32 cellular contexts compared by ENCODE assay signal in genomic region chr2:198283149-198283548, GRCh38.
DNase-seq lines count a peak whose midpoint lies in the region; ATAC-seq and TF ChIP-seq lines count a peak whose summit lies in the region.
"Had no signal": no experiment of that assay in that cellular context is flagged by ENCODE, and none has a peak within 500 bp of the region (broad histone marks: within the 10 kb centered on the region; RNA-seq: fewer than 3 reads in every experiment).

No MANE protein-coding gene starts in this region.

- H3K4me1 ChIP-seq in fibroblast of lung (ENCODE audit: control insufficient read depth, extremely low read depth, insufficient read depth, low read length) (no peaks in the 10 kb centered on the region), smooth muscle cell (ENCODE audit: low read depth) (no peaks in the 10 kb centered on the region)
- H3K4me1 ChIP-seq: Caco-2, lower lobe of right lung, vagina had no signal

- no peaks in the 10 kb centered on the region for H3K9me3 ChIP-seq in fibroblast of lung (ENCODE audit: control insufficient read depth, insufficient read depth, low read depth, low read length)
- H3K9me3 ChIP-seq in smooth muscle cell (replicated peaks; ENCODE audit: low read depth), result no peaks in the 10 kb centered on the region
- H3K9me3 ChIP-seq: Caco-2, lower lobe of right lung, MG63, thoracic aorta, vagina had no signal

- H3K4me3 ChIP-seq in fibroblast of lung (replicated peaks in 1 of 4; ENCODE audit: control extremely low read depth in 1 of 4, insufficient read depth in 1 of 4, low read depth in 3 of 4, low read length in 4 of 4), result no peak overlapping the region
- H3K4me3 ChIP-seq in smooth muscle cell, result no peak overlapping the region
- H3K4me3 ChIP-seq: cardiac muscle cell, lower lobe of right lung, MG63, thoracic aorta, vagina had no signal

- ATAC-seq in SK-N-SH treated with all-trans-retinoic acid at 6 μM for 48 hours, result no peak
- ATAC-seq: lower lobe of right lung; naive thymus-derived CD8-positive, alpha-beta T cell; stimulated activated naive CD8-positive, alpha-beta T cell treated with anti-CD3 and anti-CD28 coated beads, Interleukin-15, Interleukin-2, amounts not matched to agents 100 U/mL and 50 U/mL, for 24 hours had no signal

- H3K4me2 ChIP-seq in fibroblast of lung (ENCODE audit: extremely low read depth, insufficient read depth, low read length) (no peak overlapping the region), smooth muscle cell (peak overlapping the region; percentile 24)
- H3K4me2 ChIP-seq: KMS-11 had no signal

- H3F3A ChIP-seq in smooth muscle cell (ENCODE audit: low read depth), result no peaks in the 10 kb centered on the region

- H3K9ac ChIP-seq in fibroblast of lung (ENCODE audit: insufficient read depth, low read length) (no peak overlapping the region), smooth muscle cell (ENCODE audit: low read depth) (no peak overlapping the region)
- H3K9ac ChIP-seq: KMS-11 had no signal

- no peaks in the 10 kb centered on the region for H3K79me2 ChIP-seq in fibroblast of lung (ENCODE audit: control insufficient read depth, insufficient read depth, low read length)
- H3K79me2 ChIP-seq in smooth muscle cell (ENCODE audit: low read depth), result no peaks in the 10 kb centered on the region

- no peaks in the 10 kb centered on the region for H3K4me1 Mint-ChIP-seq in activated naive CD8-positive, alpha-beta T cell treated with anti-CD3 and anti-CD28 coated beads for 36 hours
- no peaks in the 10 kb centered on the region for H3K4me1 Mint-ChIP-seq in chondrocyte (ENCODE audit: low read depth)
- H3K4me1 Mint-ChIP-seq: activated B cell treated with CpG ODN at 0.5 μM for 24 hours; activated CD4-positive, alpha-beta T cell treated with anti-CD3 and anti-CD28 coated beads, Interleukin-2, amount 10 ng/mL, durations not matched to agents 7 days and 5 days; activated naive CD4-positive, alpha-beta T cell treated with anti-CD3 and anti-CD28 coated beads, Interleukin-2, amount 50 U/mL, for 24 hours; naive thymus-derived CD8-positive, alpha-beta T cell had no signal

- peak; percentile 51 for DNase-seq in GM03348 (ENCODE audit: low spot score)
- DNase-seq in fibroblast of lung (ENCODE audit: low read depth in 2 of 2), result peak; percentile 9 to 31
- no peak for DNase-seq in smooth muscle cell (lab: John Stamatoyannopoulos, UW; ENCODE audit: unreplicated experiment)
- no peak for DNase-seq in cardiac septum (ENCODE audit: low spot score)
- no peak for DNase-seq in activated naive CD8-positive, alpha-beta T cell treated with anti-CD3 and anti-CD28 coated beads for 36 hours
- no peak for DNase-seq in chondrocyte (ENCODE audit: low spot score)
- DNase-seq: activated B cell treated with CpG ODN at 0.5 μM for 24 hours; activated CD4-positive, alpha-beta T cell treated with anti-CD3 and anti-CD28 coated beads, Interleukin-2, amount 10 ng/mL, durations not matched to agents 7 days and 5 days; anterior cingulate cortex; Caco-2; cortex of kidney; DMS53; erythroblast; hippocampal formation; lower lobe of right lung; MG63; naive thymus-derived CD8-positive, alpha-beta T cell; NCI-H1105 treated with DMSO at 0.1 percent for 48 hours; NCI-H2029; NCI-H226; NCI-H526 treated with DMSO at 0.1 percent for 48 hours; NK-92 treated with Interleukin-12 subunit alpha and Interleukin-12 subunit beta, amount 100 ng/mL, for 24 hours; nucleus accumbens; stimulated activated CD4-positive, alpha-beta T cell treated with anti-CD3 and anti-CD28 coated beads, Interleukin-1b, Interleukin-23, amount 100 ng/mL, for 48 hours; stimulated activated naive CD8-positive, alpha-beta T cell treated with anti-CD3 and anti-CD28 coated beads, Interleukin-15, Interleukin-2, amounts not matched to agents 100 U/mL and 50 U/mL, for 24 hours had no signal

- H3K27ac Mint-ChIP-seq in activated naive CD8-positive, alpha-beta T cell treated with anti-CD3 and anti-CD28 coated beads for 36 hours, result no peak overlapping the region
- no peak overlapping the region for H3K27ac Mint-ChIP-seq in chondrocyte (ENCODE audit: unreplicated experiment)
- H3K27ac Mint-ChIP-seq: activated B cell treated with CpG ODN at 0.5 μM for 24 hours; activated CD4-positive, alpha-beta T cell treated with anti-CD3 and anti-CD28 coated beads, Interleukin-2, amount 10 ng/mL, durations not matched to agents 7 days and 5 days; activated naive CD4-positive, alpha-beta T cell treated with anti-CD3 and anti-CD28 coated beads, Interleukin-2, amount 50 U/mL, for 24 hours; naive thymus-derived CD8-positive, alpha-beta T cell had no signal

- no peaks in the 10 kb centered on the region for H3K27me3 ChIP-seq in fibroblast of lung (ENCODE audit: control insufficient read depth, insufficient read depth, low read length)
- H3K27me3 ChIP-seq in smooth muscle cell (ENCODE audit: low read depth), result peaks cover 19% of the 10 kb centered on the region
- H3K27me3 ChIP-seq: MG63, vagina had no signal

- no peaks in the 10 kb centered on the region for H3K9me3 Mint-ChIP-seq in activated naive CD8-positive, alpha-beta T cell treated with anti-CD3 and anti-CD28 coated beads for 36 hours
- H3K9me3 Mint-ChIP-seq in chondrocyte (ENCODE audit: low read depth), result no peaks in the 10 kb centered on the region
- H3K9me3 Mint-ChIP-seq: activated B cell treated with CpG ODN at 0.5 μM for 24 hours; activated CD4-positive, alpha-beta T cell treated with anti-CD3 and anti-CD28 coated beads, Interleukin-2, amount 10 ng/mL, durations not matched to agents 7 days and 5 days; activated naive CD4-positive, alpha-beta T cell treated with anti-CD3 and anti-CD28 coated beads, Interleukin-2, amount 50 U/mL, for 24 hours; naive thymus-derived CD8-positive, alpha-beta T cell had no signal

- H4K20me1 ChIP-seq in fibroblast of lung (ENCODE audit: control insufficient read depth, extremely low read depth, insufficient read depth, low read length) (no peaks in the 10 kb centered on the region), smooth muscle cell (ENCODE audit: low read depth) (no peaks in the 10 kb centered on the region)

- intact Hi-C loops in cardiac septum (cut with DNase I), result no loop called here

- H3K36me3 ChIP-seq in fibroblast of lung (ENCODE audit: control insufficient read depth, insufficient read depth, low read length) (no peaks in the 10 kb centered on the region), smooth muscle cell (ENCODE audit: low read depth) (no peaks in the 10 kb centered on the region)
- H3K36me3 ChIP-seq: cardiac muscle cell, lower lobe of right lung, MG63, thoracic aorta, vagina had no signal

- no peak overlapping the region for H2AFZ ChIP-seq in fibroblast of lung (ENCODE audit: low read length)
- H2AFZ ChIP-seq in smooth muscle cell (ENCODE audit: low read depth), result no peak overlapping the region

- H3K27ac ChIP-seq in fibroblast of lung (ENCODE audit: insufficient read depth, low read length) (no peak overlapping the region), smooth muscle cell (ENCODE audit: low read depth) (no peak overlapping the region)
- H3K27ac ChIP-seq: C4-2B, cardiac muscle cell, KMS-11, lower lobe of right lung, thoracic aorta, vagina had no signal

- no peak overlapping the region for H3K4me3 Mint-ChIP-seq in activated naive CD8-positive, alpha-beta T cell treated with anti-CD3 and anti-CD28 coated beads for 36 hours
- no peak overlapping the region for H3K4me3 Mint-ChIP-seq in chondrocyte (ENCODE audit: unreplicated experiment)
- H3K4me3 Mint-ChIP-seq: activated B cell treated with CpG ODN at 0.5 μM for 24 hours; activated CD4-positive, alpha-beta T cell treated with anti-CD3 and anti-CD28 coated beads, Interleukin-2, amount 10 ng/mL, durations not matched to agents 7 days and 5 days; activated naive CD4-positive, alpha-beta T cell treated with anti-CD3 and anti-CD28 coated beads, Interleukin-2, amount 50 U/mL, for 24 hours; naive thymus-derived CD8-positive, alpha-beta T cell had no signal

- no peaks in the 10 kb centered on the region for H3K36me3 Mint-ChIP-seq in activated naive CD8-positive, alpha-beta T cell treated with anti-CD3 and anti-CD28 coated beads for 36 hours
- no peaks in the 10 kb centered on the region for H3K36me3 Mint-ChIP-seq in chondrocyte (ENCODE audit: low read depth)
- H3K36me3 Mint-ChIP-seq: activated naive CD4-positive, alpha-beta T cell treated with anti-CD3 and anti-CD28 coated beads, Interleukin-2, amount 50 U/mL, for 24 hours; naive thymus-derived CD8-positive, alpha-beta T cell had no signal

- peaks cover 26% of the 10 kb centered on the region for H3K27me3 Mint-ChIP-seq in activated naive CD8-positive, alpha-beta T cell treated with anti-CD3 and anti-CD28 coated beads for 36 hours
- peaks cover 30% of the 10 kb centered on the region for H3K27me3 Mint-ChIP-seq in chondrocyte (ENCODE audit: low read depth)

- 66% methylated on average over 2 of the region's 2 CpGs for WGBS in smooth muscle cell (ENCODE audit: low lambda C conversion rate)

- no peak for TF ChIP-seq CTCF in fibroblast of lung (conservative IDR thresholded peaks at IDR 0.05 in 1 of 2, IDR thresholded peaks at IDR 0.05 in 1 of 2; ENCODE audit: low read depth in 1 of 2, low read length in 2 of 2)
- TF ChIP-seq CTCF in smooth muscle cell (IDR thresholded peaks at IDR 0.05; ENCODE audit: borderline replicate concordance, insufficient read depth, poor library complexity, severe bottlenecking), result no peak
- TF ChIP-seq CTCF in chondrocyte (IDR thresholded peaks at IDR 0.05), result no peak

TF ChIP-seq in SK-N-SH treated with all-trans-retinoic acid at 6 μM for 48 hours, 23 proteins besides CTCF, POLR2A, EP300 and RAD21:
- TF ChIP-seq ISL1 (CRISPR knock-in tag; IDR thresholded peaks at IDR 0.05), result peak; percentile 25; the same call in 1 of the 2 replicates
- TF ChIP-seq OSR1 (CRISPR knock-in tag; IDR thresholded peaks at IDR 0.05), result no peak

Comparison
In these comparisons a context has a peak if more than half of its experiments do, and no peak if none do; other contexts are left out.
1. DNase-seq: peak in GM03348 (single experiment) and fibroblast of lung (2 of 2); none in smooth muscle cell (single experiment), cardiac septum (single experiment), activated naive CD8-positive, alpha-beta T cell treated with anti-CD3 and anti-CD28 coated beads for 36 hours (single experiment) and chondrocyte (single experiment).